1 cellular context compared by ENCODE assay signal in the genomic region with DNA sequence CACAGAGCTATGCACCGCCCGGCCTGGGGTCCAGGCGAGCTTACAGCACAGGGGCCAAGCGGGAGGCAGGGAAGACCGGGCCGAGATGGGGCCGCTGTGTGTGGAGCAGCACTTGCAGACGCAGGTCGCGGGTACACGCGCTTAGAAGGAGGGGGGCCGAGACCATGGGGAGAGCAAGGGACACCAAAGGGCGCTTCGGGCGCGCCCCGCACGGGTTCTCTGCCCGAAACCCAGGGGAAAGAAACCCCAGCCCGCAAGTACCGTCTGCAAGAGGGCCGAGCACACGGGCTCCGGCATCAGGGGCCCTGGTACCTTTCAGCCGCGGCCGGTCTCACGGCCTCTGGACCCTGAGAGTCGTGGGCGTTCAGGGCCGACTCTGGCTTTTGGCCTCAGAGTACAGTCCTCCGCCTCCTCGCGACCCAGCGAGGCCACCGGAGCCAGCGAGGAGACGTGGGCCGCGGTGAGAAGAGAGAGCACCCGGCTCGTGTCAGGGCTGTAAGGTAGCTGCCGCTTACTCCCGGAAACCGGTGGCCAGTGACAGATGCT.
TF ChIP-seq lines count a peak whose summit lies in the region.

No MANE protein-coding gene starts in this region.

TF ChIP-seq in K562, 482 proteins besides CTCF, POLR2A, EP300 and RAD21 (continues in another document):
- TF ChIP-seq HMG20B (CRISPR knock-in tag; IDR thresholded peaks at IDR 0.05) (no peak), ZNF407 (IDR thresholded peaks at IDR 0.05; ENCODE audit: low read depth) (no peak), ZNF583 (CRISPR knock-in tag; IDR thresholded peaks at IDR 0.05) (no peak), PTBP1 (IDR thresholded peaks at IDR 0.05; ENCODE audit: low read depth, low read length) (no peak), ZNF589 (CRISPR knock-in tag; IDR thresholded peaks at IDR 0.05; ENCODE audit: low read depth) (no peak), TFAP4 (CRISPR knock-in tag; IDR thresholded peaks at IDR 0.05; ENCODE audit: borderline replicate concordance) (no peak), ZBTB17 (CRISPR knock-in tag; IDR thresholded peaks at IDR 0.05) (no peak), POLR2B (IDR thresholded peaks at IDR 0.05; ENCODE audit: low read depth, partially characterized antibody) (peak; percentile 51), SIN3A (IDR thresholded peaks at IDR 0.05; ENCODE audit: borderline replicate concordance in 2 of 2, control insufficient read depth in 1 of 2, low read depth in 2 of 2, low read length in 2 of 2) (peak in 1 of 2 experiments; percentile 25; a peak in 1 of 4 replicates), TARDBP (IDR thresholded peaks at IDR 0.05) (no peak), IRF2 (CRISPR knock-in tag; IDR thresholded peaks at IDR 0.05) (no peak), RCOR1 (IDR thresholded peaks at IDR 0.05; ENCODE audit: borderline replicate concordance in 1 of 2, low read depth in 2 of 2, low read length in 2 of 2) (no peak), SIN3B (IDR thresholded peaks at IDR 0.05; ENCODE audit: low read depth) (peak; percentile 78), PHF8 (IDR thresholded peaks at IDR 0.05; ENCODE audit: borderline replicate concordance, low read length) (peak; percentile 85; the same call in 1 of the 2 replicates), NR2C2 (CRISPR knock-in tag; IDR thresholded peaks at IDR 0.05) (no peak), NR2C2 (tag; IDR thresholded peaks at IDR 0.05) (no peak), ZFX (CRISPR knock-in tag; IDR thresholded peaks at IDR 0.05) (peak; percentile 76), SIRT6 (IDR thresholded peaks at IDR 0.05; ENCODE audit: low read depth, low read length) (no peak), TCF7 (IDR thresholded peaks at IDR 0.05; ENCODE audit: borderline replicate concordance) (no peak), NFIX (CRISPR knock-in tag; IDR thresholded peaks at IDR 0.05; ENCODE audit: low read depth) (no peak), NCOA6 (IDR thresholded peaks at IDR 0.05) (no peak), NELFE (IDR thresholded peaks at IDR 0.05; ENCODE audit: insufficient read depth, insufficient read length) (no peak), ZNF324 (CRISPR knock-in tag; IDR thresholded peaks at IDR 0.05) (no peak), MAX (CRISPR knock-in tag; IDR thresholded peaks at IDR 0.05) (peak; percentile 43; the same call in 1 of the 2 replicates), ZNF143 (CRISPR knock-in tag; IDR thresholded peaks at IDR 0.05) (peak; percentile 51; the same call in 1 of the 2 replicates), ZNF766 (CRISPR knock-in tag; conservative IDR thresholded peaks at IDR 0.05) (no peak), KDM2B (CRISPR knock-in tag; IDR thresholded peaks at IDR 0.05) (no peak), XRCC5 (IDR thresholded peaks at IDR 0.05; ENCODE audit: low read depth, low read length) (no peak), CCAR2 (IDR thresholded peaks at IDR 0.05; ENCODE audit: low read depth, low read length) (no peak), GABPB1 (CRISPR knock-in tag; IDR thresholded peaks at IDR 0.05) (0 out of 2 replicates have a peak, but pooled peaks have one; percentile 53), RBFOX2 (IDR thresholded peaks at IDR 0.05; ENCODE audit: low read depth, low read length) (peak; percentile 74; the same call in 1 of the 2 replicates), FOXJ3 (CRISPR knock-in tag; IDR thresholded peaks at IDR 0.05) (no peak), PKNOX1 (IDR thresholded peaks at IDR 0.05) (no peak), POLR2G (IDR thresholded peaks at IDR 0.05; ENCODE audit: low read depth, low read length) (peak; percentile 68), CEBPB (tag; IDR thresholded peaks at IDR 0.05) (no peak), U2AF1 (optimal IDR thresholded peaks at IDR 0.05; ENCODE audit: low read depth, low read length) (no peak), YBX1 (IDR thresholded peaks at IDR 0.05) (no peak), ZNF354B (CRISPR knock-in tag; IDR thresholded peaks at IDR 0.05) (no peak), PHF20 (IDR thresholded peaks at IDR 0.05; ENCODE audit: partially characterized antibody) (peak; percentile 45), ZC3H4 (CRISPR knock-in tag; IDR thresholded peaks at IDR 0.05; ENCODE audit: borderline replicate concordance) (no peak), MCM7 (IDR thresholded peaks at IDR 0.05) (no peak), MLLT1 (IDR thresholded peaks at IDR 0.05) (no peak)
- TF ChIP-seq, protein P1, sequence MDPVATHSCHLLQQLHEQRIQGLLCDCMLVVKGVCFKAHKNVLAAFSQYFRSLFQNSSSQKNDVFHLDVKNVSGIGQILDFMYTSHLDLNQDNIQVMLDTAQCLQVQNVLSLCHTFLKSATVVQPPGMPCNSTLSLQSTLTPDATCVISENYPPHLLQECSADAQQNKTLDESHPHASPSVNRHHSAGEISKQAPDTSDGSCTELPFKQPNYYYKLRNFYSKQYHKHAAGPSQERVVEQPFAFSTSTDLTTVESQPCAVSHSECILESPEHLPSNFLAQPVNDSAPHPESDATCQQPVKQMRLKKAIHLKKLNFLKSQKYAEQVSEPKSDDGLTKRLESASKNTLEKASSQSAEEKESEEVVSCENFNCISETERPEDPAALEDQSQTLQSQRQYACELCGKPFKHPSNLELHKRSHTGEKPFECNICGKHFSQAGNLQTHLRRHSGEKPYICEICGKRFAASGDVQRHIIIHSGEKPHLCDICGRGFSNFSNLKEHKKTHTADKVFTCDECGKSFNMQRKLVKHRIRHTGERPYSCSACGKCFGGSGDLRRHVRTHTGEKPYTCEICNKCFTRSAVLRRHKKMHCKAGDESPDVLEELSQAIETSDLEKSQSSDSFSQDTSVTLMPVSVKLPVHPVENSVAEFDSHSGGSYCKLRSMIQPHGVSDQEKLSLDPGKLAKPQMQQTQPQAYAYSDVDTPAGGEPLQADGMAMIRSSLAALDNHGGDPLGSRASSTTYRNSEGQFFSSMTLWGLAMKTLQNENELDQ (CRISPR knock-in tag; IDR thresholded peaks at IDR 0.05; ENCODE audit: borderline replicate concordance), result no peak
- TF ChIP-seq, protein P2, sequence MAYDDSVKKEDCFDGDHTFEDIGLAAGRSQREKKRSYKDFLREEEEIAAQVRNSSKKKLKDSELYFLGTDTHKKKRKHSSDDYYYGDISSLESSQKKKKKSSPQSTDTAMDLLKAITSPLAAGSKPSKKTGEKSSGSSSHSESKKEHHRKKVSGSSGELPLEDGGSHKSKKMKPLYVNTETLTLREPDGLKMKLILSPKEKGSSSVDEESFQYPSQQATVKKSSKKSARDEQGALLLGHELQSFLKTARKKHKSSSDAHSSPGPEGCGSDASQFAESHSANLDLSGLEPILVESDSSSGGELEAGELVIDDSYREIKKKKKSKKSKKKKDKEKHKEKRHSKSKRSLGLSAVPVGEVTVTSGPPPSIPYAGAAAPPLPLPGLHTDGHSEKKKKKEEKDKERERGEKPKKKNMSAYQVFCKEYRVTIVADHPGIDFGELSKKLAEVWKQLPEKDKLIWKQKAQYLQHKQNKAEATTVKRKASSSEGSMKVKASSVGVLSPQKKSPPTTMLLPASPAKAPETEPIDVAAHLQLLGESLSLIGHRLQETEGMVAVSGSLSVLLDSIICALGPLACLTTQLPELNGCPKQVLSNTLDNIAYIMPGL (CRISPR knock-in tag; IDR thresholded peaks at IDR 0.05), result no peak
